Comparison of ENCODE assay signal across 8 cellular contexts in genomic region chr9:96666653-96667362, GRCh38. TPM values are rescaled to one million over a fixed set of nuclear protein-coding genes. Genes with fewer than 3 reads are reported as not detected.
DNase-seq lines count a peak whose midpoint lies in the region; FAIRE-seq and TF ChIP-seq lines count a peak whose summit lies in the region.
"Not testable (repeated sequence)": the region's sequence is repeated elsewhere in the genome, so short reads cannot be mapped to it uniquely, and the experiment has no call there.

No MANE protein-coding gene starts in this region.

- H3K4me1 Mint-ChIP-seq in nephron: not testable (repeated sequence)

- TF ChIP-seq CTCF in astrocyte of the spinal cord (IDR thresholded peaks at IDR 0.05; ENCODE audit: low read depth, low read length) (peak; percentile 69), nephron (IDR thresholded peaks at IDR 0.05; ENCODE audit: unreplicated experiment in 3 of 3) (peak; percentile 62 to 73 (median 67))

- H3K4me3 Mint-ChIP-seq in nephron: not testable (repeated sequence)

- not testable (repeated sequence) for H3K9me3 Mint-ChIP-seq in nephron

- H3K4me3 ChIP-seq in astrocyte of the spinal cord (ENCODE audit: low read depth, low read length): not testable (repeated sequence)

- not testable (repeated sequence) for TF ChIP-seq POLR2A in H54 (IDR thresholded peaks at IDR 0.05; ENCODE audit: low read depth, low read length)

- DNase-seq in GM03348 (ENCODE audit: low spot score): peak; percentile 80
- DNase-seq in H54 (ENCODE audit: insufficient read length, low spot score): peak; percentile 73
- peak; percentile 75 for DNase-seq in NAMALWA (ENCODE audit: low spot score)
- peak; percentile 20 to 31 for DNase-seq in SHP77 (lab: John Stamatoyannopoulos, UW)
- peak; percentile 80 for DNase-seq in astrocyte of the spinal cord (ENCODE audit: low read depth, low spot score)
- peak; percentile 72 for DNase-seq in glomerular visceral epithelial cell (ENCODE audit: extremely low spot score)
- DNase-seq in ureter (ENCODE audit: low spot score): peak; percentile 43

- in situ Hi-C loops in astrocyte of the spinal cord (cut with HindIII; ENCODE audit: low sequenced_read_pairs): not testable (repeated sequence)

- peak; percentile 53 for FAIRE-seq in H54 (lab: Jason Lieb, UNC)

- not testable (repeated sequence) for H3K36me3 Mint-ChIP-seq in nephron (ENCODE audit: low read depth)

- H3K27me3 Mint-ChIP-seq in nephron (ENCODE audit: low read depth): peaks cover 13% of the 10 kb centered on the region

- not testable (repeated sequence) for H3K27ac Mint-ChIP-seq in nephron

RNA-seq across cellular contexts. Expression of gene PRXL2C, which starts 11.7 kb away (rescaled TPM):
- total RNA-seq in ureter: 14.0 TPM

RNA-seq across cellular contexts. Expression of gene CDC14B, which starts 47.2 kb away (rescaled TPM):
- 42.0 TPM for total RNA-seq in ureter

Comparison
In these comparisons a context has a peak if more than half of its experiments do, and no peak if none do; other contexts are left out.
1. DNase-seq: peak in every context shown above with its lines; median percentile 80 in GM03348; 80 in astrocyte of the spinal cord; 75 in NAMALWA; 73 in H54; 72 in glomerular visceral epithelial cell; 43 in ureter; 26 in SHP77.